In genomic region chr12:6635856-6636521, GRCh38 we compare ENCODE assay signal across 2 cellular contexts.
TF ChIP-seq lines count a peak whose summit lies in the region.

TSS of gene LPAR5 (minus strand) at chr12:6635959. CDS start at chr12:6621248, 14,711 bp downstream.

TF ChIP-seq in A549, 52 proteins besides CTCF, POLR2A, EP300 and RAD21:
- TF ChIP-seq, protein P1, sequence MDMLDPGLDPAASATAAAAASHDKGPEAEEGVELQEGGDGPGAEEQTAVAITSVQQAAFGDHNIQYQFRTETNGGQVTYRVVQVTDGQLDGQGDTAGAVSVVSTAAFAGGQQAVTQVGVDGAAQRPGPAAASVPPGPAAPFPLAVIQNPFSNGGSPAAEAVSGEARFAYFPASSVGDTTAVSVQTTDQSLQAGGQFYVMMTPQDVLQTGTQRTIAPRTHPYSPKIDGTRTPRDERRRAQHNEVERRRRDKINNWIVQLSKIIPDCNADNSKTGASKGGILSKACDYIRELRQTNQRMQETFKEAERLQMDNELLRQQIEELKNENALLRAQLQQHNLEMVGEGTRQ (IDR thresholded peaks at IDR 0.05) = 0 out of 2 replicates have a peak, but pooled peaks have one; percentile 7
- TF ChIP-seq FOSL2 (IDR thresholded peaks at IDR 0.05) = no peak
- TF ChIP-seq FOSL2 (CRISPR knock-in tag; IDR thresholded peaks at IDR 0.05) = 0 out of 2 replicates have a peak, but pooled peaks have one; percentile 5
- TF ChIP-seq HES2 (IDR thresholded peaks at IDR 0.05) = no peak

TF ChIP-seq in K562, 482 proteins besides CTCF, POLR2A, EP300 and RAD21 (continues in another document):
- no peak for TF ChIP-seq RBM39 (optimal IDR thresholded peaks at IDR 0.05; ENCODE audit: low read depth, low read length)
- TF ChIP-seq TEAD2 (tag; IDR thresholded peaks at IDR 0.05) = no peak
- TF ChIP-seq ZNF23 (CRISPR knock-in tag; IDR thresholded peaks at IDR 0.05) = no peak
- TF ChIP-seq DDX20 (tag; IDR thresholded peaks at IDR 0.05; ENCODE audit: low read depth) = no peak
- no peak; the same call in none of the 2 replicates for TF ChIP-seq CXXC5 (CRISPR knock-in tag; IDR thresholded peaks at IDR 0.05)
- peak; percentile 47 for TF ChIP-seq TBP (optimal IDR thresholded peaks at IDR 0.05; ENCODE audit: low read depth, low read length)
- no peak for TF ChIP-seq ZNF431 (CRISPR knock-in tag; IDR thresholded peaks at IDR 0.05)
- TF ChIP-seq ZNF263 (CRISPR knock-in tag; IDR thresholded peaks at IDR 0.05; ENCODE audit: borderline replicate concordance) = peak; percentile 11
- TF ChIP-seq, protein P2, sequence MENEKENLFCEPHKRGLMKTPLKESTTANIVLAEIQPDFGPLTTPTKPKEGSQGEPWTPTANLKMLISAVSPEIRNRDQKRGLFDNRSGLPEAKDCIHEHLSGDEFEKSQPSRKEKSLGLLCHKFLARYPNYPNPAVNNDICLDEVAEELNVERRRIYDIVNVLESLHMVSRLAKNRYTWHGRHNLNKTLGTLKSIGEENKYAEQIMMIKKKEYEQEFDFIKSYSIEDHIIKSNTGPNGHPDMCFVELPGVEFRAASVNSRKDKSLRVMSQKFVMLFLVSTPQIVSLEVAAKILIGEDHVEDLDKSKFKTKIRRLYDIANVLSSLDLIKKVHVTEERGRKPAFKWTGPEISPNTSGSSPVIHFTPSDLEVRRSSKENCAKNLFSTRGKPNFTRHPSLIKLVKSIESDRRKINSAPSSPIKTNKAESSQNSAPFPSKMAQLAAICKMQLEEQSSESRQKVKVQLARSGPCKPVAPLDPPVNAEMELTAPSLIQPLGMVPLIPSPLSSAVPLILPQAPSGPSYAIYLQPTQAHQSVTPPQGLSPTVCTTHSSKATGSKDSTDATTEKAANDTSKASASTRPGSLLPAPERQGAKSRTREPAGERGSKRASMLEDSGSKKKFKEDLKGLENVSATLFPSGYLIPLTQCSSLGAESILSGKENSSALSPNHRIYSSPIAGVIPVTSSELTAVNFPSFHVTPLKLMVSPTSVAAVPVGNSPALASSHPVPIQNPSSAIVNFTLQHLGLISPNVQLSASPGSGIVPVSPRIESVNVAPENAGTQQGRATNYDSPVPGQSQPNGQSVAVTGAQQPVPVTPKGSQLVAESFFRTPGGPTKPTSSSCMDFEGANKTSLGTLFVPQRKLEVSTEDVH (IDR thresholded peaks at IDR 0.05; ENCODE audit: low read depth, partially characterized antibody) = no peak
- no peak for TF ChIP-seq ZNF583 (CRISPR knock-in tag; IDR thresholded peaks at IDR 0.05)
- TF ChIP-seq CEBPB (tag; IDR thresholded peaks at IDR 0.05) = no peak
- no peak for TF ChIP-seq ZNF561 (CRISPR knock-in tag; conservative IDR thresholded peaks at IDR 0.05)
- peak; percentile 11 for TF ChIP-seq SAP30 (IDR thresholded peaks at IDR 0.05; ENCODE audit: borderline replicate concordance, insufficient read depth, low read depth, low read length, poor library complexity, severe bottlenecking)
- no peak for TF ChIP-seq PHF20 (IDR thresholded peaks at IDR 0.05; ENCODE audit: partially characterized antibody)
- no peak for TF ChIP-seq TGIF2 (CRISPR knock-in tag; IDR thresholded peaks at IDR 0.05)
- TF ChIP-seq ZNF41 (CRISPR knock-in tag; conservative IDR thresholded peaks at IDR 0.05) = no peak
- TF ChIP-seq, protein P3, sequence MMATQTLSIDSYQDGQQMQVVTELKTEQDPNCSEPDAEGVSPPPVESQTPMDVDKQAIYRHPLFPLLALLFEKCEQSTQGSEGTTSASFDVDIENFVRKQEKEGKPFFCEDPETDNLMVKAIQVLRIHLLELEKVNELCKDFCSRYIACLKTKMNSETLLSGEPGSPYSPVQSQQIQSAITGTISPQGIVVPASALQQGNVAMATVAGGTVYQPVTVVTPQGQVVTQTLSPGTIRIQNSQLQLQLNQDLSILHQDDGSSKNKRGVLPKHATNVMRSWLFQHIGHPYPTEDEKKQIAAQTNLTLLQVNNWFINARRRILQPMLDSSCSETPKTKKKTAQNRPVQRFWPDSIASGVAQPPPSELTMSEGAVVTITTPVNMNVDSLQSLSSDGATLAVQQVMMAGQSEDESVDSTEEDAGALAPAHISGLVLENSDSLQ (IDR thresholded peaks at IDR 0.05) = no peak
- no peak for TF ChIP-seq TCF15 (CRISPR knock-in tag; IDR thresholded peaks at IDR 0.05)
- TF ChIP-seq ZNF586 (CRISPR knock-in tag; conservative IDR thresholded peaks at IDR 0.05) = no peak
- TF ChIP-seq FOXJ3 (CRISPR knock-in tag; IDR thresholded peaks at IDR 0.05) = no peak
- no peak for TF ChIP-seq PRMT5 (CRISPR knock-in tag; IDR thresholded peaks at IDR 0.05)
- TF ChIP-seq ZFX (CRISPR knock-in tag; IDR thresholded peaks at IDR 0.05) = peak; percentile 55
- TF ChIP-seq GTF2A2 (tag; IDR thresholded peaks at IDR 0.05) = no peak
- TF ChIP-seq ZNF133 (CRISPR knock-in tag; IDR thresholded peaks at IDR 0.05) = no peak
- TF ChIP-seq ZNF699 (CRISPR knock-in tag; IDR thresholded peaks at IDR 0.05; ENCODE audit: insufficient replicate concordance) = no peak
- TF ChIP-seq GABPA (tag; conservative IDR thresholded peaks at IDR 0.05; ENCODE audit: low read depth) = 0 out of 2 replicates have a peak, but pooled peaks have one; percentile 6
- TF ChIP-seq ZNF384 (IDR thresholded peaks at IDR 0.05; ENCODE audit: low read depth, low read length) = no peak
- no peak for TF ChIP-seq HDGF (IDR thresholded peaks at IDR 0.05)
- peak; percentile 53; the same call in 1 of the 2 replicates for TF ChIP-seq ZNF592 (IDR thresholded peaks at IDR 0.05)
- TF ChIP-seq RBM34 (IDR thresholded peaks at IDR 0.05; ENCODE audit: borderline replicate concordance, insufficient read depth, low read length) = no peak
- TF ChIP-seq, protein P4, sequence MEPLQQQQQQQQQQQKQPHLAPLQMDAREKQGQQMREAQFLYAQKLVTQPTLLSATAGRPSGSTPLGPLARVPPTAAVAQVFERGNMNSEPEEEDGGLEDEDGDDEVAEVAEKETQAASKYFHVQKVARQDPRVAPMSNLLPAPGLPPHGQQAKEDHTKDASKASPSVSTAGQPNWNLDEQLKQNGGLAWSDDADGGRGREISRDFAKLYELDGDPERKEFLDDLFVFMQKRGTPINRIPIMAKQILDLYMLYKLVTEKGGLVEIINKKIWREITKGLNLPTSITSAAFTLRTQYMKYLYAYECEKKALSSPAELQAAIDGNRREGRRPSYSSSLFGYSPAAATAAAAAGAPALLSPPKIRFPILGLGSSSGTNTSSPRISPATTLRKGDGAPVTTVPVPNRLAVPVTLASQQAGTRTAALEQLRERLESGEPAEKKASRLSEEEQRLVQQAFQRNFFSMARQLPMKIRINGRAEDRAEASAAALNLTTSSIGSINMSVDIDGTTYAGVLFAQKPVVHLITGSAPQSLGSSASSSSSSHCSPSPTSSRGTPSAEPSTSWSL (CRISPR knock-in tag; IDR thresholded peaks at IDR 0.05; ENCODE audit: borderline replicate concordance) = no peak
- TF ChIP-seq KLF13 (tag; IDR thresholded peaks at IDR 0.05; ENCODE audit: borderline replicate concordance, low read depth) = peak; percentile 77; the same call in 1 of the 2 replicates
- TF ChIP-seq, protein P5, sequence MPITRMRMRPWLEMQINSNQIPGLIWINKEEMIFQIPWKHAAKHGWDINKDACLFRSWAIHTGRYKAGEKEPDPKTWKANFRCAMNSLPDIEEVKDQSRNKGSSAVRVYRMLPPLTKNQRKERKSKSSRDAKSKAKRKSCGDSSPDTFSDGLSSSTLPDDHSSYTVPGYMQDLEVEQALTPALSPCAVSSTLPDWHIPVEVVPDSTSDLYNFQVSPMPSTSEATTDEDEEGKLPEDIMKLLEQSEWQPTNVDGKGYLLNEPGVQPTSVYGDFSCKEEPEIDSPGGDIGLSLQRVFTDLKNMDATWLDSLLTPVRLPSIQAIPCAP (CRISPR knock-in tag; IDR thresholded peaks at IDR 0.05; ENCODE audit: borderline replicate concordance) = no peak
- peak; percentile 48; the same call in 1 of the 2 replicates for TF ChIP-seq CTBP1 (IDR thresholded peaks at IDR 0.05; ENCODE audit: borderline replicate concordance)
- TF ChIP-seq SMARCA5 (IDR thresholded peaks at IDR 0.05) = no peak
- TF ChIP-seq SREBF2 (CRISPR knock-in tag; IDR thresholded peaks at IDR 0.05) = no peak
- TF ChIP-seq ELF4 (CRISPR knock-in tag; IDR thresholded peaks at IDR 0.05) = no peak
- no peak for TF ChIP-seq FOXA1 (IDR thresholded peaks at IDR 0.05; ENCODE audit: borderline replicate concordance)
- TF ChIP-seq, protein P6, sequence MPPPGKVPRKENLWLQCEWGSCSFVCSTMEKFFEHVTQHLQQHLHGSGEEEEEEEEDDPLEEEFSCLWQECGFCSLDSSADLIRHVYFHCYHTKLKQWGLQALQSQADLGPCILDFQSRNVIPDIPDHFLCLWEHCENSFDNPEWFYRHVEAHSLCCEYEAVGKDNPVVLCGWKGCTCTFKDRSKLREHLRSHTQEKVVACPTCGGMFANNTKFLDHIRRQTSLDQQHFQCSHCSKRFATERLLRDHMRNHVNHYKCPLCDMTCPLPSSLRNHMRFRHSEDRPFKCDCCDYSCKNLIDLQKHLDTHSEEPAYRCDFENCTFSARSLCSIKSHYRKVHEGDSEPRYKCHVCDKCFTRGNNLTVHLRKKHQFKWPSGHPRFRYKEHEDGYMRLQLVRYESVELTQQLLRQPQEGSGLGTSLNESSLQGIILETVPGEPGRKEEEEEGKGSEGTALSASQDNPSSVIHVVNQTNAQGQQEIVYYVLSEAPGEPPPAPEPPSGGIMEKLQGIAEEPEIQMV (tag; conservative IDR thresholded peaks at IDR 0.05; ENCODE audit: low read depth) = no peak
- TF ChIP-seq PCBP2 (IDR thresholded peaks at IDR 0.05; ENCODE audit: low read depth, low read length, poor library complexity, severe bottlenecking) = no peak
- no peak for TF ChIP-seq WHSC1 (IDR thresholded peaks at IDR 0.05; ENCODE audit: low read length)
- no peak for TF ChIP-seq NR4A1 (CRISPR knock-in tag; IDR thresholded peaks at IDR 0.05)
- TF ChIP-seq NR4A1 (tag; IDR thresholded peaks at IDR 0.05) = no peak
- no peak for TF ChIP-seq ARHGAP35 (IDR thresholded peaks at IDR 0.05; ENCODE audit: partially characterized antibody)
- TF ChIP-seq SMC3 (conservative IDR thresholded peaks at IDR 0.05; ENCODE audit: insufficient read depth, low read depth, low read length) = no peak
- TF ChIP-seq NFRKB (IDR thresholded peaks at IDR 0.05; ENCODE audit: low read depth) = no peak
- TF ChIP-seq MAFF (IDR thresholded peaks at IDR 0.05; ENCODE audit: low read length) = no peak
